11 cellular contexts compared by ENCODE assay signal in the genomic region with DNA sequence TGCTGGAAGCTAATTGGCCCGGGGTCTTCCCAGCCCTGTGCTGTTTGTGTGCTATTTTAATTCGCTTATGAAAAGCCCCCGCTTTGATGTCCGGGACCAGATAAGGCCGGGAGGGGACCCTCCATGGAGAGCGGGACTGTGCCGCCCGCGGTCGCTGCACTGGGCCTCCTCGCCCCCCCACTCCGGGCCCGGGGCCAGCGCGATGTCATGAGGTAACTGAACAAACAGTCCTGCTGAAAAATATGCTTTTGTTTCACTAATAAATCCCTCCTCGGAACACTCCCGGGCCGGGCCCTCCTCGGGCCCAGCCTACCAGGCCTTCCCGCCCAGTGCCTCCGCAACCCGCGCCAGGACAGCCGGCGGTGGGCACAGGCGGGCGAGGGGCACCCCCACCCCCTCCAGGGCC.
DNase-seq lines count a peak whose midpoint lies in the region; ATAC-seq, FAIRE-seq and TF ChIP-seq lines count a peak whose summit lies in the region.
"Had no signal": no experiment of that assay in that cellular context is flagged by ENCODE, and none has a peak within 500 bp of the region (broad histone marks: within the 10 kb centered on the region; RNA-seq: fewer than 3 reads in every experiment).

No MANE protein-coding gene starts in this region.

- peaks cover 3% of the 10 kb centered on the region for H3K36me3 Mint-ChIP-seq in T-helper 17 cell (ENCODE audit: low read depth)

- FAIRE-seq in HTR-8/SVneo (lab: Jason Lieb, UNC) (no peak), GM12892 (lab: Jason Lieb, UNC) (no peak)
- FAIRE-seq: colon had no signal

- intact Hi-C loops in cardiac septum (cut with DNase I) = no loop called here
- intact Hi-C loops in posterior cingulate gyrus (cut with DNase I) = no loop called here

- DNase-seq in COR-L47 (lab: John Stamatoyannopoulos, UW) (peak; percentile 12), T-helper 17 cell (peak; percentile 3 to 4 (median 3)), cardiac septum (ENCODE audit: low spot score) (peak; percentile 76), posterior cingulate gyrus (peak; percentile 12 to 90 (median 56)), NK-92 (lab: John Stamatoyannopoulos, UW; ENCODE audit: unreplicated experiment) (no peak), HTR-8/SVneo (ENCODE audit: insufficient read length, low spot score) (no peak), GM12892 (ENCODE audit: insufficient read length) (no peak), H4 (ENCODE audit: low spot score) (no peak)
- DNase-seq: activated CD4-positive, alpha-beta T cell treated with anti-CD3 and anti-CD28 coated beads, Interleukin-2, amount 10 ng/mL, durations not matched to agents 7 days and 5 days had no signal

- H3K9me3 ChIP-seq in T-helper 17 cell (ENCODE audit: control insufficient read depth, low read length, poor library complexity, severe bottlenecking) = no peaks in the 10 kb centered on the region

- TF ChIP-seq POLR2A in GM12892 (IDR thresholded peaks at IDR 0.05; ENCODE audit: low read depth, low read length) = no peak

- H3K4me1 Mint-ChIP-seq in T-helper 17 cell = peaks cover 10% of the 10 kb centered on the region

- no peaks in the 10 kb centered on the region for H3K27me3 Mint-ChIP-seq in T-helper 17 cell
- H3K27me3 Mint-ChIP-seq: activated CD4-positive, alpha-beta T cell treated with anti-CD3 and anti-CD28 coated beads, Interleukin-2, amount 10 ng/mL, durations not matched to agents 7 days and 5 days had no signal

- no peak overlapping the region for H3K4me3 Mint-ChIP-seq in T-helper 17 cell
- H3K4me3 Mint-ChIP-seq: activated CD4-positive, alpha-beta T cell treated with anti-CD3 and anti-CD28 coated beads, Interleukin-2, amount 10 ng/mL, durations not matched to agents 7 days and 5 days; memory B cell had no signal

- no peak overlapping the region for H3K27ac Mint-ChIP-seq in T-helper 17 cell
- H3K27ac Mint-ChIP-seq: activated CD4-positive, alpha-beta T cell treated with anti-CD3 and anti-CD28 coated beads, Interleukin-2, amount 10 ng/mL, durations not matched to agents 7 days and 5 days; memory B cell had no signal

- no peak for ATAC-seq in T-helper 17 cell

Comparison
In these comparisons a context has a peak if more than half of its experiments do, and no peak if none do; other contexts are left out.
1. DNase-seq: peak in COR-L47 (single experiment), T-helper 17 cell (3 of 3), cardiac septum (single experiment) and posterior cingulate gyrus (10 of 10); none in NK-92 (single experiment), HTR-8/SVneo (single experiment), GM12892 (single experiment) and H4 (single experiment).